Comparison of ENCODE assay signal across 1 cellular context in the genomic region with DNA sequence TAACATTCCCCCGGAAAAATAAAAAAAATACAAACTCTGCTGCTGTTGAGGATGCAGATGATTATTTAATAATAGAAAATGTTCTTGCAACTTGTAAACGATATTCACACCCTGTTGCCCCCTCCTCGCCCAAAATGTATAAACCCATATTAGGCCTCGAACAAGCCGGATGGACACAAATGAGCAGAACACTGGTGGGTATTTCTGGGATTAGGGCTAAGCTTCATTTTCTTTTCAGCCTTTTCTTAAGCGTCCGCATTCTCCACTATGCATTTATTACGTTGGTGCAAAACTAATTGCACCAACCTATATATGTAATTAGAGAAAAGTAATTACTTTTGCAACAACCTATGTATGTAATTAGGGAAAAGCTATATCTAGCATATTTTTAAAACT.
TF ChIP-seq lines count a peak whose summit lies in the region.

No MANE protein-coding gene starts in this region.

TF ChIP-seq in K562, 482 proteins besides CTCF, POLR2A, EP300 and RAD21:
- TF ChIP-seq, protein P1, sequence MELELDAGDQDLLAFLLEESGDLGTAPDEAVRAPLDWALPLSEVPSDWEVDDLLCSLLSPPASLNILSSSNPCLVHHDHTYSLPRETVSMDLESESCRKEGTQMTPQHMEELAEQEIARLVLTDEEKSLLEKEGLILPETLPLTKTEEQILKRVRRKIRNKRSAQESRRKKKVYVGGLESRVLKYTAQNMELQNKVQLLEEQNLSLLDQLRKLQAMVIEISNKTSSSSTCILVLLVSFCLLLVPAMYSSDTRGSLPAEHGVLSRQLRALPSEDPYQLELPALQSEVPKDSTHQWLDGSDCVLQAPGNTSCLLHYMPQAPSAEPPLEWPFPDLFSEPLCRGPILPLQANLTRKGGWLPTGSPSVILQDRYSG (tag; conservative IDR thresholded peaks at IDR 0.05; ENCODE audit: low read depth), result no peak
- TF ChIP-seq ELF1 (tag; IDR thresholded peaks at IDR 0.05), result 0 out of 2 replicates have a peak, but pooled peaks have one; percentile 31
- TF ChIP-seq, protein P2, sequence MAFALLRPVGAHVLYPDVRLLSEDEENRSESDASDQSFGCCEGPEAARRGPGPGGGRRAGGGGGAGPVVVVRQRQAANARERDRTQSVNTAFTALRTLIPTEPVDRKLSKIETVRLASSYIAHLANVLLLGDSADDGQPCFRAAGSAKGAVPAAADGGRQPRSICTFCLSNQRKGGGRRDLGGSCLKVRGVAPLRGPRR (CRISPR knock-in tag; IDR thresholded peaks at IDR 0.05), result no peak
